Comparison of ENCODE assay signal across 8 cellular contexts in genomic region chr10:92699518-92700272, GRCh38. TPM values are rescaled to one million over a fixed set of nuclear protein-coding genes. Genes with fewer than 3 reads are reported as not detected.
DNase-seq lines count a peak whose midpoint lies in the region; ATAC-seq and TF ChIP-seq lines count a peak whose summit lies in the region.

No MANE protein-coding gene starts in this region.

- peaks cover 85% of the 10 kb centered on the region for H3K27me3 Mint-ChIP-seq in activated T-cell treated with anti-CD3 and anti-CD28 coated beads, Interleukin-2, amount 50 U/mL, for 24 hours

- no peak overlapping the region for H3K4ac ChIP-seq in trophoblast cell (ENCODE audit: low read depth, low read length)

- H3K36me3 Mint-ChIP-seq in activated T-cell treated with anti-CD3 and anti-CD28 coated beads, Interleukin-2, amount 50 U/mL, for 24 hours (ENCODE audit: low read depth), result no peaks in the 10 kb centered on the region

- no peak overlapping the region for H2AK5ac ChIP-seq in trophoblast cell (ENCODE audit: low read length)

- no peak overlapping the region for H3K23ac ChIP-seq in trophoblast cell (ENCODE audit: low read length)

- TF ChIP-seq POLR2A in GM18505 (IDR thresholded peaks at IDR 0.05; ENCODE audit: borderline replicate concordance, extremely low read depth, insufficient read depth, insufficient read length), result no peak

- no peak overlapping the region for H3K27ac Mint-ChIP-seq in activated T-cell treated with anti-CD3 and anti-CD28 coated beads, Interleukin-2, amount 50 U/mL, for 24 hours

- H3K79me2 ChIP-seq in trophoblast cell (ENCODE audit: control insufficient read depth, insufficient read depth, low read length, poor library complexity), result no peaks in the 10 kb centered on the region

- no peak overlapping the region for H2AFZ ChIP-seq in trophoblast cell (ENCODE audit: insufficient read depth, low read length, poor library complexity)

- no peaks in the 10 kb centered on the region for H3K79me1 ChIP-seq in trophoblast cell (ENCODE audit: low read length)

- H2BK120ac ChIP-seq in trophoblast cell (ENCODE audit: insufficient read depth, low read length, poor library complexity), result no peak overlapping the region

- no peak for ATAC-seq in HG03521 (IDR thresholded peaks at IDR 0.05; ENCODE audit: unreplicated experiment)
- ATAC-seq in GM18505 (IDR thresholded peaks at IDR 0.05; ENCODE audit: unreplicated experiment), result no peak
- ATAC-seq in GM18498 (IDR thresholded peaks at IDR 0.05; ENCODE audit: unreplicated experiment), result no peak

- H2BK12ac ChIP-seq in trophoblast cell (ENCODE audit: low read length), result no peak overlapping the region

- peaks cover 33% of the 10 kb centered on the region for H3K27me3 ChIP-seq in trophoblast cell (ENCODE audit: insufficient read depth, low read length)

- peaks cover 17% of the 10 kb centered on the region for H3K4me1 Mint-ChIP-seq in activated T-cell treated with anti-CD3 and anti-CD28 coated beads, Interleukin-2, amount 50 U/mL, for 24 hours (ENCODE audit: low read depth)

- H3K36me3 ChIP-seq in trophoblast cell (ENCODE audit: control insufficient read depth in 1 of 2, insufficient read depth in 2 of 2, low read length in 2 of 2), result no peaks in the 10 kb centered on the region

- peak overlapping the region; percentile 66 for H3K4me2 ChIP-seq in trophoblast cell (ENCODE audit: low read length)

- H3K18ac ChIP-seq in trophoblast cell (ENCODE audit: low read length), result no peak overlapping the region

- WGBS in trophoblast cell (ENCODE audit: extremely low coverage, insufficient coverage, insufficient read length), result no CpG with 5 or more reads among the region's 32 CpGs

- peak; percentile 56 for DNase-seq in Daoy (ENCODE audit: low read depth)
- peak; percentile 39 for DNase-seq in NAMALWA (ENCODE audit: low spot score)
- DNase-seq in activated T-cell treated with anti-CD3 and anti-CD28 coated beads, Interleukin-2, amount 50 U/mL, for 24 hours, result peak; percentile 49
- peak; percentile 48 for DNase-seq in germinal center (ENCODE audit: low spot score)
- DNase-seq in trophoblast cell, result peak in 1 of 2 donors; percentile 17

- H4K8ac ChIP-seq in trophoblast cell (ENCODE audit: low read depth, low read length), result peak overlapping the region; percentile 50

- H4K12ac ChIP-seq in trophoblast cell (ENCODE audit: low read depth, low read length), result peak overlapping the region; percentile 35

- H3K9me3 Mint-ChIP-seq in activated T-cell treated with anti-CD3 and anti-CD28 coated beads, Interleukin-2, amount 50 U/mL, for 24 hours, result no peaks in the 10 kb centered on the region

- H3K9ac ChIP-seq in trophoblast cell (ENCODE audit: low read length), result no peak overlapping the region

- H4K91ac ChIP-seq in trophoblast cell (ENCODE audit: low read depth, low read length), result no peak overlapping the region

- peaks cover 4 to 7% of the 10 kb centered on the region in 2 experiments for H3K4me1 ChIP-seq in trophoblast cell (ENCODE audit: control insufficient read depth in 1 of 2, insufficient read depth in 2 of 2, low read length in 2 of 2)

- H3K4me3 Mint-ChIP-seq in activated T-cell treated with anti-CD3 and anti-CD28 coated beads, Interleukin-2, amount 50 U/mL, for 24 hours, result peak overlapping the region; percentile 82

- no peak overlapping the region for H3K14ac ChIP-seq in trophoblast cell (ENCODE audit: low read length)

- no peaks in the 10 kb centered on the region for H3K9me3 ChIP-seq in trophoblast cell (ENCODE audit: insufficient read depth, low read depth, low read length)

- no peak overlapping the region for H3K27ac ChIP-seq in trophoblast cell (ENCODE audit: low read depth, low read length)

- H2BK5ac ChIP-seq in trophoblast cell (ENCODE audit: low read depth, low read length, poor library complexity), result no peak overlapping the region

- no peak overlapping the region for H3K4me3 ChIP-seq in trophoblast cell (ENCODE audit: low read depth, low read length)

RNA-seq across cellular contexts. Expression of gene HHEX, which starts 9.9 kb away (rescaled TPM):
- total RNA-seq in Daoy (2014; rRNA removed; shearing (Covaris generic)), result not detected in 2 replicates
- polyA plus RNA-seq in trophoblast cell (2013), result not detected in 2 replicates
